In the genomic region with DNA sequence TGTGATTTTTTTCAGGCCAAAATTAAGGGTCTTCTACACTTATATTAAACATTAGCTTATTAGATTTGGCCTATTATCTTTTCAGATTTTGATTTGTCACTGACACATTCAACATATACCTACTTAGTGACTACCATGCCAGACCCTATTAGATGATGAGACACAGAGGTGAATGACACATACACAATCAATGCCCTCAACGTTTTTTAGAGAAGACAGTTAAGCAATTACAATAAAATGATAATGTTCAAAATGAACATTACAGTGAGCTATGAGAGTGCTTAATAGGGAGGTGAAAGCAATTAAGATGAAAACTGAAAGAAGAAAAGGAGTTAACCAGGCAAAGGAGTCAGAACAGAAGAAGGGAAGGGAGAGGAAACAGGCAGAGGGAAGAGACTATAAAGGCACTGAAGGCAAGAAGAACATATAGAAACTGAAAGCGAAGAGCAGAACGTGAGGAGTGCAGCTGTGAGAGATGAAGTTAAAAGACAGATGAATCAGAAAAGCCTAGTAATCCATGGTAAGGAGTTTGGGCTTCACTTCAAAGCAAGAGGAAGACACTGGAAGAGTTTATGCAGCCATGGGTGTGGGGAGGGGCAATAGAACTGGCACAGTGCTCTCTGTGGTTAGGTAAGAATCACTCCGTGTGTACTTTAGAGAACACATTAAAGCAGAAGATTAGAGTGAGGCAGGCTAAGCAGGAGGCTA, we compare ENCODE assay signal across 8 cellular contexts.
A peak's percentile ranks its signal among the peaks of the same experiment; 100 is the strongest.
DNase-seq lines count a peak whose midpoint lies in the region; ATAC-seq and TF ChIP-seq lines count a peak whose summit lies in the region.

No MANE protein-coding gene starts in this region.

- no peaks in the 10 kb centered on the region for H3K9me3 ChIP-seq in AG04450 (ENCODE audit: control insufficient read depth, insufficient read depth, low read length)

- DNase-seq in AG04450 (ENCODE audit: low read depth, low spot score) (peak; percentile 26), SK-N-DZ (ENCODE audit: low spot score) (peak; percentile 69), kidney epithelial cell (ENCODE audit: low read depth) (peak; percentile 37), DMS 273 treated with DMSO at 0.1 percent for 48 hours (lab: John Stamatoyannopoulos, UW) (no peak), NCI-H748 (lab: John Stamatoyannopoulos, UW; ENCODE audit: unreplicated experiment) (no peak), mesenteric fat pad (ENCODE audit: low spot score) (no peak)

- ATAC-seq in GM18907 (IDR thresholded peaks at IDR 0.05; ENCODE audit: unreplicated experiment) (peak; percentile 96), HG03060 (IDR thresholded peaks at IDR 0.05; ENCODE audit: low read depth, unreplicated experiment) (peak; percentile 79)

- H3K27ac ChIP-seq in AG04450 (ENCODE audit: low read depth, low read length), result peak overlapping the region; percentile 43

- POLR2A ChIA-PET in AG04450 (lab: Yijun Ruan, JAX), result no interaction called here

- H3K4me3 ChIP-seq in AG04450 (ENCODE audit: low read depth, low read length) (peak overlapping the region; percentile 2; the same call in 1 of the 2 replicates), kidney epithelial cell (ENCODE audit: low read depth, low read length) (no peak overlapping the region)

- TF ChIP-seq CTCF in AG04450 (IDR thresholded peaks at IDR 0.05; ENCODE audit: low read depth, low read length) (no peak), kidney epithelial cell (IDR thresholded peaks at IDR 0.05; ENCODE audit: insufficient read depth, low read length, poor library complexity, severe bottlenecking) (no peak)

- CTCF ChIA-PET in AG04450 (lab: Charles Lee), result no interaction called here

- no peaks in the 10 kb centered on the region for H3K36me3 ChIP-seq in kidney epithelial cell (ENCODE audit: control insufficient read depth, insufficient read depth, low read length)

- H3K27me3 ChIP-seq in AG04450 (ENCODE audit: control insufficient read depth, insufficient read depth, low read length), result no peaks in the 10 kb centered on the region
- no peaks in the 10 kb centered on the region for H3K27me3 ChIP-seq in kidney epithelial cell (ENCODE audit: control insufficient read depth, insufficient read depth, low read length)

Comparison
In these comparisons a context has a peak if more than half of its experiments do, and no peak if none do; other contexts are left out.
1. DNase-seq: peak in AG04450 (single experiment), SK-N-DZ (single experiment) and kidney epithelial cell (single experiment); none in DMS 273 treated with DMSO at 0.1 percent for 48 hours (single experiment), NCI-H748 (single experiment) and mesenteric fat pad (single experiment).